Comparison of ENCODE assay signal across 9 cellular contexts in the genomic region with DNA sequence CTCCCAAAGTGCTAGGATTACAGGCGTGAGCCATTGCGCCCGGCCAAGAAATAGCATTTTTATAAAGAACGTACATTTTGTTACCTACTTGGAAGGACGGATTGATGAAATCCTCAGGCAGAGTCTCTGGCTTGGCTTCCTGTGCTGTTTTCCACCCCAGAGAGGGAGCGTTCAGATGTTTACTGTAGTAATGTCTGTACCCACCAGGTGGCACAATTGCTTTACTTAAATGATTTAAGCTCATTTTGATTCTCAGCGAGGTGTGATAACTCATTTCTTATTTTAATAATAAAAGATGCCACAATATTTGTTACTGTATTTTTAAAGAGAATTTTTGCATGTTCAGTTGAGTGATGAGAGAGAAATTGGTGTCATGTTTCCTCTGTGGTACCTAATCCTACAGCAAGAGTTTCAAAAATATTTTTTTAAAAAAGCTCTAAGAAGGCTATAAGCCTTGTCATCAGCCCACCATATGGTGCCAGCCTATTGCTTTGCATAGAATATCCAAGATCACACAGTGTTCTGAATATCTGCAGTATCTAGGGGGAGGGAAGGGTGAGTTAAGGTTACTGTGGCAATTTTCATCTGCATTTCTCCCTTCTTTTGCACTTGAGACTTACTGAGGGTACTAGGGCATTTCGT.
DNase-seq lines count a peak whose midpoint lies in the region; ATAC-seq and TF ChIP-seq lines count a peak whose summit lies in the region.
"Had no signal": no experiment of that assay in that cellular context is flagged by ENCODE, and none has a peak within 500 bp of the region (broad histone marks: within the 10 kb centered on the region; RNA-seq: fewer than 3 reads in every experiment).

No MANE protein-coding gene starts in this region.

- peak; percentile 56 to 66 for ATAC-seq in naive B cell (ENCODE audit: low read depth in 2 of 2)
- peak; percentile 59 for ATAC-seq in stimulated activated naive CD8-positive, alpha-beta T cell treated with anti-CD3 and anti-CD28 coated beads, Interleukin-15, Interleukin-2, amounts not matched to agents 100 U/mL and 50 U/mL, for 24 hours
- no peak for ATAC-seq in HG02623 (IDR thresholded peaks at IDR 0.05; ENCODE audit: unreplicated experiment)

- peaks cover 16 to 49% (median 29%) of the 10 kb centered on the region in 3 donors for H3K4me1 Mint-ChIP-seq in naive B cell

- no peak for TF ChIP-seq POLR2A in erythroblast (IDR thresholded peaks at IDR 0.05; ENCODE audit: low read length)

- peak overlapping the region in 2 of 6 donors; percentile 36 to 47 for H3K27ac Mint-ChIP-seq in naive B cell
- H3K27ac Mint-ChIP-seq: T-helper 1 cell treated with Interleukin-12 subunit alpha and Interleukin-12 subunit beta and Interleukin-4 antibody, amounts not matched to agents 30 μg/mL and 1 μg/mL, for 36 hours had no signal

- no peaks in the 10 kb centered on the region for H3K36me3 Mint-ChIP-seq in naive B cell

- peak; percentile 47 for DNase-seq in CMK (ENCODE audit: low read depth)
- DNase-seq in HK-2 (ENCODE audit: unreplicated experiment): peak; percentile 35
- DNase-seq in NCI-H82 treated with DMSO at 0.1 percent for 48 hours (lab: John Stamatoyannopoulos, UW; ENCODE audit: unreplicated experiment): peak; percentile 72
- peak; percentile 67 for DNase-seq in activated CD8-positive, alpha-beta memory T cell treated with anti-CD3 and anti-CD28 coated beads for 24 hours
- peak; percentile 75 to 85 for DNase-seq in erythroblast (lab: John Stamatoyannopoulos, UW)
- peak; percentile 64 for DNase-seq in naive B cell
- DNase-seq in stimulated activated naive CD8-positive, alpha-beta T cell treated with anti-CD3 and anti-CD28 coated beads, Interleukin-15, Interleukin-2, amounts not matched to agents 100 U/mL and 50 U/mL, for 24 hours: peak; percentile 60

- H3K4me3 Mint-ChIP-seq in naive B cell: no peak overlapping the region
- H3K4me3 Mint-ChIP-seq: T-helper 1 cell treated with Interleukin-12 subunit alpha and Interleukin-12 subunit beta and Interleukin-4 antibody, amounts not matched to agents 30 μg/mL and 1 μg/mL, for 36 hours had no signal

- no peaks in the 10 kb centered on the region for H3K9me3 Mint-ChIP-seq in naive B cell
- H3K9me3 Mint-ChIP-seq: T-helper 1 cell treated with Interleukin-12 subunit alpha and Interleukin-12 subunit beta and Interleukin-4 antibody, amounts not matched to agents 30 μg/mL and 1 μg/mL, for 36 hours had no signal

- no peaks in the 10 kb centered on the region for H3K27me3 Mint-ChIP-seq in naive B cell
